ENCODE assay signal across 11 cellular contexts in genomic region chr13:28012896-28013295, GRCh38. TPM values are rescaled to one million over a fixed set of nuclear protein-coding genes. Genes with fewer than 3 reads are reported as not detected.
A peak's percentile ranks its signal among the peaks of the same experiment; 100 is the strongest.
DNase-seq lines count a peak whose midpoint lies in the region; ATAC-seq and TF ChIP-seq lines count a peak whose summit lies in the region.
"Had no signal": no experiment of that assay in that cellular context is flagged by ENCODE, and none has a peak within 500 bp of the region (broad histone marks: within the 10 kb centered on the region; RNA-seq: fewer than 3 reads in every experiment).

No MANE protein-coding gene starts in this region.

- DNase-seq in CD1c-positive myeloid dendritic cell (ENCODE audit: extremely low spot score) (peak; percentile 55), HuH-7 (ENCODE audit: low spot score) (no peak), T-cell (no peak), DMS 273 (lab: John Stamatoyannopoulos, UW; ENCODE audit: unreplicated experiment) (no peak), right atrium auricular region (ENCODE audit: low spot score) (no peak)
- DNase-seq: activated T-cell treated with anti-CD3 and anti-CD28 coated beads, Interleukin-2, amount 50 U/mL, for 48 hours; head of caudate nucleus had no signal

- no peak overlapping the region for H3K27ac Mint-ChIP-seq in T-cell
- H3K27ac Mint-ChIP-seq: T-helper 1 cell treated with Interleukin-12 subunit alpha and Interleukin-12 subunit beta and Interleukin-4 antibody, amounts not matched to agents 30 μg/mL and 1 μg/mL, for 36 hours had no signal

- no peaks in the 10 kb centered on the region for H3K36me3 ChIP-seq in right atrium auricular region

- H3K27me3 Mint-ChIP-seq in T-cell = peaks cover 8 to 10% of the 10 kb centered on the region in 2 donors

- no peak for TF ChIP-seq CTCF in right atrium auricular region (IDR thresholded peaks at IDR 0.05)

- H3K9me3 Mint-ChIP-seq in T-cell = no peaks in the 10 kb centered on the region
- H3K9me3 Mint-ChIP-seq: T-helper 1 cell treated with Interleukin-12 subunit alpha and Interleukin-12 subunit beta and Interleukin-4 antibody, amounts not matched to agents 30 μg/mL and 1 μg/mL, for 36 hours had no signal

- H3K4me3 Mint-ChIP-seq in T-cell = no peak overlapping the region
- H3K4me3 Mint-ChIP-seq: T-helper 1 cell treated with Interleukin-12 subunit alpha and Interleukin-12 subunit beta and Interleukin-4 antibody, amounts not matched to agents 30 μg/mL and 1 μg/mL, for 36 hours had no signal

- H3K9me3 ChIP-seq in right atrium auricular region = no peaks in the 10 kb centered on the region

- H3K4me1 Mint-ChIP-seq in T-cell = peaks cover 0 to 2% (median 0%) of the 10 kb centered on the region in 3 donors

- POLR2A ChIA-PET in T-cell (lab: Charles Lee) = no interaction called here

- CTCF ChIA-PET in T-cell (lab: Charles Lee) = no interaction called here

- H3K27ac ChIP-seq in right atrium auricular region = no peak overlapping the region

- no peaks in the 10 kb centered on the region for H3K36me3 Mint-ChIP-seq in T-cell

- no peaks in the 10 kb centered on the region for H3K27me3 ChIP-seq in right atrium auricular region

- peak; percentile 70 for ATAC-seq in GM19025 (IDR thresholded peaks at IDR 0.05; ENCODE audit: low read depth, unreplicated experiment)
- ATAC-seq in HG02678 (IDR thresholded peaks at IDR 0.05; ENCODE audit: unreplicated experiment) = peak; percentile 90
- ATAC-seq in HG03520 (IDR thresholded peaks at IDR 0.05; ENCODE audit: unreplicated experiment) = peak; percentile 88
- ATAC-seq in T-cell (replicated peaks in 1 of 4) = no peak

- H3K4me1 ChIP-seq in right atrium auricular region = no peaks in the 10 kb centered on the region

- H3K4me3 ChIP-seq in right atrium auricular region = no peak overlapping the region

RNA-seq across cellular contexts. Expression of gene URAD, which starts 24.4 kb away (rescaled TPM):
- total RNA-seq in T-cell (not detected), right atrium auricular region (not detected)

RNA-seq across cellular contexts. Expression of gene CDX2, which starts 43.8 kb away (rescaled TPM):
- total RNA-seq in T-cell (under 1 TPM in 2 of 5 donors, not detected in 3; 0.09 to 0.35 TPM), right atrium auricular region (not detected)

Comparison
In these comparisons a context has a peak if more than half of its experiments do, and no peak if none do; other contexts are left out.
1. ATAC-seq: peak in GM19025 (single experiment), HG02678 (single experiment) and HG03520 (single experiment); none in T-cell (0 of 4).